In genomic region chr15:74399511-74400312, GRCh38 we compare ENCODE assay signal across 8 cellular contexts. TPM values are rescaled to one million over a fixed set of nuclear protein-coding genes. Genes with fewer than 3 reads are reported as not detected.
DNase-seq lines count a peak whose midpoint lies in the region; ATAC-seq and TF ChIP-seq lines count a peak whose summit lies in the region.

No MANE protein-coding gene starts in this region.

- H3K36me3 Mint-ChIP-seq in immature natural killer cell: no peaks in the 10 kb centered on the region

- H3K36me3 ChIP-seq in A673 (ENCODE audit: insufficient read depth, low read length, poor library complexity, severe bottlenecking) (no peaks in the 10 kb centered on the region), psoas muscle (ENCODE audit: insufficient read depth in 1 of 2, low read depth in 1 of 2) (no peaks in the 10 kb centered on the region)

- TF ChIP-seq CTCF in A673 (conservative IDR thresholded peaks at IDR 0.05; ENCODE audit: low read depth, low read length) (no peak), psoas muscle (IDR thresholded peaks at IDR 0.05) (no peak)

- peaks cover 19% of the 10 kb centered on the region for H3K4me1 ChIP-seq in A673 (ENCODE audit: insufficient read depth, low read length, poor library complexity, severe bottlenecking)
- H3K4me1 ChIP-seq in psoas muscle: no peaks in the 10 kb centered on the region

- no peak overlapping the region for H3K4me3 ChIP-seq in A673 (ENCODE audit: low read depth, low read length, poor library complexity, severe bottlenecking)
- H3K4me3 ChIP-seq in psoas muscle: no peak overlapping the region

- CTCF ChIA-PET in A673 (lab: Charles Lee): no interaction called here

- H3K27me3 Mint-ChIP-seq in immature natural killer cell (ENCODE audit: low read depth in 3 of 3): peaks cover 2 to 3% (median 3%) of the 10 kb centered on the region in 3 donors

- POLR2A ChIA-PET in A673 (lab: Charles Lee; ENCODE audit: low non-redundant PET): no interaction called here

- 24 to 41% (median 32%) methylated on average over 5 of the region's 5 CpGs for WGBS in psoas muscle, 3 donors

- H3K4me1 Mint-ChIP-seq in immature natural killer cell: peaks cover 57 to 71% of the 10 kb centered on the region in 2 donors

- no peak overlapping the region for H3K27ac ChIP-seq in A673 (ENCODE audit: low read depth, low read length, poor library complexity, severe bottlenecking)
- no peak overlapping the region for H3K27ac ChIP-seq in psoas muscle

- no TSS peak for BruUV-seq in A673 (replicated peaks; lab: Mats Ljungman, UMichigan)

- H3K9me3 Mint-ChIP-seq in immature natural killer cell: peaks cover 0 to 2% (median 0%) of the 10 kb centered on the region in 6 donors

- ATAC-seq in HG02610 (IDR thresholded peaks at IDR 0.05; ENCODE audit: unreplicated experiment): no peak
- no peak for ATAC-seq in HG02870 (IDR thresholded peaks at IDR 0.05; ENCODE audit: unreplicated experiment)
- no peak for ATAC-seq in psoas muscle
- ATAC-seq in Right ventricle myocardium inferior: no peak

- H3K9me3 ChIP-seq in A673 (ENCODE audit: low read depth, low read length, poor library complexity, severe bottlenecking): no peaks in the 10 kb centered on the region
- H3K9me3 ChIP-seq in psoas muscle: no peaks in the 10 kb centered on the region

- peak overlapping the region; percentile 39 to 79 (median 51) for H3K27ac Mint-ChIP-seq in immature natural killer cell

- H3K4me3 Mint-ChIP-seq in immature natural killer cell: peak overlapping the region; percentile 30 to 74 (median 62)

- no peaks in the 10 kb centered on the region for H3K27me3 ChIP-seq in A673 (replicated peaks; ENCODE audit: insufficient read depth, low read depth, low read length, poor library complexity)
- H3K27me3 ChIP-seq in psoas muscle (ENCODE audit: insufficient read depth in 3 of 3, low read length in 2 of 3): peaks cover 0 to 10% (median 0%) of the 10 kb centered on the region in 3 donors

- intact Hi-C loops in A673 (cut with micrococcal nuclease; ENCODE audit: unreplicated experiment): no loop called here
- intact Hi-C loops in psoas muscle (cut with DNase I): no loop called here
- intact Hi-C loops in Right ventricle myocardium inferior (cut with DNase I): no loop called here

- DNase-seq in A673 (ENCODE audit: low spot score) (peak; percentile 73), HCEC 1CT (peak; percentile 88), immature natural killer cell (peak; percentile 34 to 51 (median 39)), psoas muscle (no peak), Right ventricle myocardium inferior (ENCODE audit: missing footprints) (no peak)
- DNase-seq in activated CD4-positive, alpha-beta T cell treated with anti-CD3 and anti-CD28 coated beads, Interleukin-2, amount 50 U/mL, for 4 hours: peak; percentile 20 to 45

RNA-seq across cellular contexts. Expression of gene CYP11A1, which starts 32.3 kb away (rescaled TPM):
- not detected in 2 replicates for total RNA-seq in A673 (2021)
- polyA plus RNA-seq in immature natural killer cell: not detected
- total RNA-seq in psoas muscle: 1 to 10 TPM in 2 of 4 donors, under 1 TPM in 2; 0.61 to 5.0 (median 2.2) TPM
- under 1 TPM; 0.14 to 0.24 (median 0.18) TPM for polyA plus RNA-seq in psoas muscle
- 0.24 TPM for total RNA-seq in Right ventricle myocardium inferior

RNA-seq across cellular contexts. Expression of gene SEMA7A, which starts 34.0 kb away (rescaled TPM):
- total RNA-seq in A673 (2021): 0.45 and 1.4 TPM in 2 replicates
- polyA plus RNA-seq in immature natural killer cell: 1 to 10 TPM in 1 of 3 donors, under 1 TPM in 1, not detected in 1; 0.90 to 3.7 TPM
- total RNA-seq in psoas muscle: 1 to 10 TPM in 3 of 4 donors, under 1 TPM in 1; 0.71 to 2.0 (median 1.5) TPM
- polyA plus RNA-seq in psoas muscle: 1 to 10 TPM in 1 of 3 donors, under 1 TPM in 2; 0.44 to 1.2 (median 0.46) TPM
- 1.6 TPM for total RNA-seq in Right ventricle myocardium inferior

Comparison
In these comparisons a context has a peak if more than half of its experiments do, and no peak if none do; other contexts are left out.
1. DNase-seq: peak in A673 (single experiment), HCEC 1CT (single experiment), activated CD4-positive, alpha-beta T cell treated with anti-CD3 and anti-CD28 coated beads, Interleukin-2, amount 50 U/mL, for 4 hours (2 of 2) and immature natural killer cell (3 of 3); none in psoas muscle (0 of 2) and Right ventricle myocardium inferior (single experiment).